In the genomic region with DNA sequence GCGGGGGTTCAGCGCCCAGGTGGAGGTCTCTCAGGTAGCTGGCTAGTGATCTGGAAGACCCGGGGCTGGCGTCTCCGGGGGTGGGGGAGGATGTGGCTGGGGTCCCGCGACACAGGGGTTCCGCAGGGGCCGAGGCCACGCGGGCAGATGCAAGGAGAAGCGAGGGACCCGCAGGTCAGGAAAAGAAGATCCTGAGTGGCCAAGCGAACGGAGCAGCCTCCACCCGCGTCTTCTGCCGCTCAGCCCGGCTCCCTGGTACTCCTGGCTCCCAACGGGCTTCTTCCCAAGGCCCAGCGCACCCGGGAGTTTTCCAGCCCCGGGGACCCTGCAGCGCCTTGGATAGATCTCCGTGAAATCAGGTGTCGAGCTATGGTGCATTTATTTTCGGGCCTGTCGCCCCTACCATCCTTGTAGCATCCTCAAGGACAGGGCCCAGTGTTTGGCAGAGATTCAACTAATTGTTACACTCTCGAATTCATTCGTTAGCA, we compare ENCODE assay signal across 8 cellular contexts. TPM values are rescaled to one million over a fixed set of nuclear protein-coding genes. Genes with fewer than 3 reads are reported as not detected.
DNase-seq lines count a peak whose midpoint lies in the region; ATAC-seq and TF ChIP-seq lines count a peak whose summit lies in the region.

No MANE protein-coding gene starts in this region.

- H3K36me3 ChIP-seq in spleen, result no peaks in the 10 kb centered on the region

- H3K27ac Mint-ChIP-seq in Calu3 (ENCODE audit: unreplicated experiment) (peak overlapping the region; percentile 8), IgD-negative memory B cell (peak overlapping the region in 2 of 3 donors; percentile 22 to 64)
- no peak overlapping the region for H3K27ac Mint-ChIP-seq in activated naive CD8-positive, alpha-beta T cell treated with anti-CD3 and anti-CD28 coated beads, Interleukin-2, amount 10 ng/mL, durations not matched to agents 7 days and 5 days

- BruUV-seq in Calu3 (replicated peaks; lab: Mats Ljungman, UMichigan), result no TSS peak

- H3K9me3 Mint-ChIP-seq in Calu3 (ENCODE audit: low read depth, unreplicated experiment) (no peaks in the 10 kb centered on the region), IgD-negative memory B cell (no peaks in the 10 kb centered on the region)
- H3K9me3 Mint-ChIP-seq in activated naive CD8-positive, alpha-beta T cell treated with anti-CD3 and anti-CD28 coated beads, Interleukin-2, amount 10 ng/mL, durations not matched to agents 7 days and 5 days, result no peaks in the 10 kb centered on the region

- H3K36me3 Mint-ChIP-seq in Calu3 (ENCODE audit: insufficient read depth, unreplicated experiment) (peaks cover 19% of the 10 kb centered on the region), IgD-negative memory B cell (no peaks in the 10 kb centered on the region)
- H3K36me3 Mint-ChIP-seq in activated naive CD8-positive, alpha-beta T cell treated with anti-CD3 and anti-CD28 coated beads, Interleukin-2, amount 10 ng/mL, durations not matched to agents 7 days and 5 days, result peaks cover 2% of the 10 kb centered on the region

- POLR2A ChIA-PET in activated naive CD8-positive, alpha-beta T cell treated with anti-CD3 and anti-CD28 coated beads, Interleukin-2, amount 10 ng/mL, durations not matched to agents 7 days and 5 days (lab: Charles Lee), result interaction anchor here (0.6 to 1.4 kb wide), 8 partner anchors 10 to 1839 kb away, joined by 3 to 16 read pairs (median 4); no protein-coding TSS in a partner anchor

- H3K4me3 Mint-ChIP-seq in Calu3 (ENCODE audit: low read depth, unreplicated experiment) (peak overlapping the region; percentile 78), IgD-negative memory B cell (peak overlapping the region; percentile 84 to 98 (median 93))
- H3K4me3 Mint-ChIP-seq in activated naive CD8-positive, alpha-beta T cell treated with anti-CD3 and anti-CD28 coated beads, Interleukin-2, amount 10 ng/mL, durations not matched to agents 7 days and 5 days, result peak overlapping the region; percentile 81

- DNase-seq in Calu3, result no peak
- DNase-seq in activated naive CD8-positive, alpha-beta T cell treated with anti-CD3 and anti-CD28 coated beads, Interleukin-2, amount 10 ng/mL, durations not matched to agents 7 days and 5 days, result no peak
- DNase-seq in inferior parietal cortex (ENCODE audit: extremely low spot score), result peak; percentile 47
- no peak for DNase-seq in spleen
- no peak for DNase-seq in NCI-H1694 (lab: John Stamatoyannopoulos, UW)
- DNase-seq in SK-N-DZ (ENCODE audit: low spot score), result no peak
- no peak for DNase-seq in activated CD4-positive, alpha-beta T cell treated with anti-CD3 and anti-CD28 coated beads for 48 hours

- intact Hi-C loops in Calu3 (cut with micrococcal nuclease; ENCODE audit: unreplicated experiment), result loop anchor here (1.0 to 5.0 kb wide), 2 partner anchors 37 to 74 kb away; no protein-coding TSS in a partner anchor
- intact Hi-C loops in spleen (cut with DNase I; ENCODE audit: low total_unique reads), result no loop called here

- TF ChIP-seq CTCF in Calu3 (IDR thresholded peaks at IDR 0.05; ENCODE audit: unreplicated experiment) (no peak), spleen (IDR thresholded peaks at IDR 0.05 in 8 of 11, conservative IDR thresholded peaks at IDR 0.05 in 3 of 11) (no peak)

- TF ChIP-seq POLR2A in spleen (IDR thresholded peaks at IDR 0.05), result no peak

- H3K27me3 Mint-ChIP-seq in Calu3 (ENCODE audit: unreplicated experiment), result no peaks in the 10 kb centered on the region
- no peaks in the 10 kb centered on the region for H3K27me3 Mint-ChIP-seq in IgD-negative memory B cell
- peaks cover 7% of the 10 kb centered on the region for H3K27me3 Mint-ChIP-seq in activated naive CD8-positive, alpha-beta T cell treated with anti-CD3 and anti-CD28 coated beads, Interleukin-2, amount 10 ng/mL, durations not matched to agents 7 days and 5 days

- peaks cover 37% of the 10 kb centered on the region for H3K4me1 Mint-ChIP-seq in Calu3 (ENCODE audit: low read depth, unreplicated experiment)
- H3K4me1 Mint-ChIP-seq in IgD-negative memory B cell, result peaks cover 27 to 32% (median 29%) of the 10 kb centered on the region in 3 donors
- H3K4me1 Mint-ChIP-seq in activated naive CD8-positive, alpha-beta T cell treated with anti-CD3 and anti-CD28 coated beads, Interleukin-2, amount 10 ng/mL, durations not matched to agents 7 days and 5 days, result peaks cover 26% of the 10 kb centered on the region

- peak overlapping the region; percentile 58 to 93 (median 82) for H3K4me3 ChIP-seq in spleen

- no peak for ATAC-seq in activated naive CD8-positive, alpha-beta T cell treated with anti-CD3 and anti-CD28 coated beads, Interleukin-2, amount 10 ng/mL, durations not matched to agents 7 days and 5 days (ENCODE audit: low read depth)

- H3K27ac ChIP-seq in spleen, result peak overlapping the region in 6 of 8 donors; percentile 20 to 90 (median 76)

- 9 to 14% (median 9%) methylated on average over 16 to 30 of the region's 30 CpGs for WGBS in spleen, 5 donors

- no peaks in the 10 kb centered on the region for H3K9me3 ChIP-seq in spleen

- H3K4me1 ChIP-seq in spleen, result peaks cover 21 to 48% (median 41%) of the 10 kb centered on the region in 6 donors

- CTCF ChIA-PET in Calu3 (lab: Charles Lee), result interaction anchor here (0.6 to 1.3 kb wide), 9 partner anchors 14 to 1215 kb away, joined by 3 to 6 read pairs (median 5); no protein-coding TSS in a partner anchor

- no peaks in the 10 kb centered on the region for H3K27me3 ChIP-seq in spleen (replicated peaks in 1 of 7)

RNA-seq across cellular contexts. Expression of gene CHD6, which starts 0.7 kb away (rescaled TPM):
- 94.5 and 98.5 TPM in 2 replicates for total RNA-seq in Calu3 (2022)
- 56.1 TPM for polyA plus RNA-seq in IgD-negative memory B cell
- 10 to 100 TPM; 48.2 to 58.9 TPM for total RNA-seq in activated naive CD8-positive, alpha-beta T cell treated with anti-CD3 and anti-CD28 coated beads, Interleukin-2, amount 10 ng/mL, durations not matched to agents 7 days and 5 days
- total RNA-seq in spleen, result 10 to 100 TPM; 45.0 to 68.3 (median 52.8) TPM
- 1 to 10 TPM; 4.2 to 6.1 (median 5.4) TPM for polyA plus RNA-seq in spleen
- polyA plus RNA-seq in SK-N-DZ (2014; cell fraction: cytosol; rRNA removed), result 16.1 and 20.2 TPM in 2 replicates
- 66.9 and 111 TPM in 2 replicates for polyA plus RNA-seq in SK-N-DZ (2014; cell fraction: nucleus; rRNA removed)
